ENCODE assay signal across 1 cellular context in the genomic region with DNA sequence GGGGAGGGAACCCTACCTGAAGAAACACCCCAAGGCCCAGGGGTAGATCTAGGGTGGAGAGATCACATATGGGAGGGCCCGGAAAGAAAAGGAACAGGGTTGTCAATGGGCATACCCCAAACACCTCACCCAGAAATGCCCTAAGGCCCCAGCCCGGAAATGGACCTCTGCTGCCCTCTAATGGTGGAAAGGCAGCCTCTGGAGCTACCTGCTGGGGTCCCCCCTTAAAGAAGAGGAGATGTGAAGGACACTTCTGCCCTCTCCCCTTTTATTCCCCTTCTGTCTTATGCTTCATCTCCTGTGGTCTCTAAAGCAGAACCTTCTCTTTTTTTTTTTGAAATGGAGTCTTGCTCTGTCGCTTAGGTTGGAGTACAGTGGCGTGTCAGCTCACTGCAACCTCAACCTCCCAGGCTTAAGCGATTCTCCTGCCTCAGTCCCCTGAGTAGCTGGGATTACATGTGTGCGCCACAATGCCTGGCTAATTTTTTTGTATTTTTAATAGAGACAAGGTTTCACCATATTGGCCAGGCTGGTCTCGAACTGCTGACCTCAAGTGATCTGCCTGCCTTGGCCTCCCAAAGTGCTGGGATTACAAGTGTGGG.
TF ChIP-seq lines count a peak whose summit lies in the region.

No MANE protein-coding gene starts in this region.

TF ChIP-seq in HepG2, 621 proteins besides CTCF, POLR2A, EP300 and RAD21 (continues in another document):
- TF ChIP-seq, protein P1, sequence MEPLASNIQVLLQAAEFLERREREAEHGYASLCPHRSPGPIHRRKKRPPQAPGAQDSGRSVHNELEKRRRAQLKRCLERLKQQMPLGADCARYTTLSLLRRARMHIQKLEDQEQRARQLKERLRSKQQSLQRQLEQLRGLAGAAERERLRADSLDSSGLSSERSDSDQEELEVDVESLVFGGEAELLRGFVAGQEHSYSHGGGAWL (CRISPR knock-in tag; IDR thresholded peaks at IDR 0.05) = 0 out of 2 replicates have a peak, but pooled peaks have one; percentile 51
- TF ChIP-seq ZKSCAN8 (CRISPR knock-in tag; IDR thresholded peaks at IDR 0.05; ENCODE audit: borderline replicate concordance) (0 out of 2 replicates have a peak, but pooled peaks have one; percentile 66), NCOA2 (CRISPR knock-in tag; IDR thresholded peaks at IDR 0.05) (0 out of 2 replicates have a peak, but pooled peaks have one; percentile 22), RBM22 (optimal IDR thresholded peaks at IDR 0.05; ENCODE audit: low read length) (no peak), GABPB1 (CRISPR knock-in tag; IDR thresholded peaks at IDR 0.05) (peak; percentile 55; the same call in 1 of the 2 replicates), ZSCAN9 (CRISPR knock-in tag; IDR thresholded peaks at IDR 0.05; ENCODE audit: borderline replicate concordance) (peak; percentile 70; the same call in 1 of the 2 replicates), SALL1 (CRISPR knock-in tag; IDR thresholded peaks at IDR 0.05) (peak; percentile 47), ZFY (CRISPR knock-in tag; IDR thresholded peaks at IDR 0.05) (peak; percentile 30; the same call in 1 of the 2 replicates), SP140L (CRISPR knock-in tag; IDR thresholded peaks at IDR 0.05; ENCODE audit: borderline replicate concordance) (peak; percentile 82; the same call in 1 of the 2 replicates), NONO (IDR thresholded peaks at IDR 0.05) (no peak), NONO (CRISPR knock-in tag; conservative IDR thresholded peaks at IDR 0.05) (no peak), HNRNPH1 (optimal IDR thresholded peaks at IDR 0.05; ENCODE audit: low read depth, low read length) (no peak), HOXA5 (CRISPR knock-in tag; IDR thresholded peaks at IDR 0.05) (0 out of 2 replicates have a peak, but pooled peaks have one; percentile 41), ELF1 (CRISPR knock-in tag; IDR thresholded peaks at IDR 0.05) (peak; percentile 42; the same call in 1 of the 2 replicates), KLF6 (CRISPR knock-in tag; IDR thresholded peaks at IDR 0.05) (0 out of 2 replicates have a peak, but pooled peaks have one; percentile 23), ZNF160 (CRISPR knock-in tag; IDR thresholded peaks at IDR 0.05) (0 out of 2 replicates have a peak, but pooled peaks have one; percentile 41), KAT8 (CRISPR knock-in tag; IDR thresholded peaks at IDR 0.05) (peak; percentile 24; the same call in 1 of the 2 replicates), SP4 (CRISPR knock-in tag; IDR thresholded peaks at IDR 0.05) (0 out of 2 replicates have a peak, but pooled peaks have one; percentile 40), ETV5 (CRISPR knock-in tag; IDR thresholded peaks at IDR 0.05; ENCODE audit: borderline replicate concordance) (peak; percentile 51; the same call in 1 of the 2 replicates), ERF (CRISPR knock-in tag; IDR thresholded peaks at IDR 0.05) (peak; percentile 62; the same call in 1 of the 2 replicates), MAZ (IDR thresholded peaks at IDR 0.05; ENCODE audit: borderline replicate concordance, low read depth, low read length) (no peak), MAZ (CRISPR knock-in tag; IDR thresholded peaks at IDR 0.05; ENCODE audit: low read depth) (0 out of 2 replicates have a peak, but pooled peaks have one; percentile 41), ZNF232 (CRISPR knock-in tag; IDR thresholded peaks at IDR 0.05; ENCODE audit: borderline replicate concordance) (0 out of 2 replicates have a peak, but pooled peaks have one; percentile 33), ZNF883 (CRISPR knock-in tag; IDR thresholded peaks at IDR 0.05; ENCODE audit: not compliant biosample characterization) (peak; percentile 39), SOX5 (CRISPR knock-in tag; IDR thresholded peaks at IDR 0.05; ENCODE audit: borderline replicate concordance) (0 out of 2 replicates have a peak, but pooled peaks have one; percentile 13), KDM2A (CRISPR knock-in tag; IDR thresholded peaks at IDR 0.05; ENCODE audit: borderline replicate concordance, low read depth) (peak; percentile 52; the same call in 1 of the 2 replicates), GTF2F1 (IDR thresholded peaks at IDR 0.05; ENCODE audit: low read length) (no peak)
- TF ChIP-seq, protein P2, sequence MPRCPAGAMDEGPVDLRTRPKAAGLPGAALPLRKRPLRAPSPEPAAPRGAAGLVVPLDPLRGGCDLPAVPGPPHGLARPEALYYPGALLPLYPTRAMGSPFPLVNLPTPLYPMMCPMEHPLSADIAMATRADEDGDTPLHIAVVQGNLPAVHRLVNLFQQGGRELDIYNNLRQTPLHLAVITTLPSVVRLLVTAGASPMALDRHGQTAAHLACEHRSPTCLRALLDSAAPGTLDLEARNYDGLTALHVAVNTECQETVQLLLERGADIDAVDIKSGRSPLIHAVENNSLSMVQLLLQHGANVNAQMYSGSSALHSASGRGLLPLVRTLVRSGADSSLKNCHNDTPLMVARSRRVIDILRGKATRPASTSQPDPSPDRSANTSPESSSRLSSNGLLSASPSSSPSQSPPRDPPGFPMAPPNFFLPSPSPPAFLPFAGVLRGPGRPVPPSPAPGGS (CRISPR knock-in tag; IDR thresholded peaks at IDR 0.05) = 0 out of 2 replicates have a peak, but pooled peaks have one; percentile 12
- TF ChIP-seq, protein P3, sequence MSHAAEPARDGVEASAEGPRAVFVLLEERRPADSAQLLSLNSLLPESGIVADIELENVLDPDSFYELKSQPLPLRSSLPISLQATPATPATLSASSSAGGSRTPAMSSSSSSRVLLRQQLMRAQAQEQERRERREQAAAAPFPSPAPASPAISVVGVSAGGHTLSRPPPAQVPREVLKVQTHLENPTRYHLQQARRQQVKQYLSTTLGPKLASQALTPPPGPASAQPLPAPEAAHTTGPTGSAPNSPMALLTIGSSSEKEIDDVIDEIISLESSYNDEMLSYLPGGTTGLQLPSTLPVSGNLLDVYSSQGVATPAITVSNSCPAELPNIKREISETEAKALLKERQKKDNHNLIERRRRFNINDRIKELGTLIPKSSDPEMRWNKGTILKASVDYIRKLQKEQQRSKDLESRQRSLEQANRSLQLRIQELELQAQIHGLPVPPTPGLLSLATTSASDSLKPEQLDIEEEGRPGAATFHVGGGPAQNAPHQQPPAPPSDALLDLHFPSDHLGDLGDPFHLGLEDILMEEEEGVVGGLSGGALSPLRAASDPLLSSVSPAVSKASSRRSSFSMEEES (CRISPR knock-in tag; IDR thresholded peaks at IDR 0.05) = 0 out of 2 replicates have a peak, but pooled peaks have one; percentile 11
- TF ChIP-seq, protein P4, sequence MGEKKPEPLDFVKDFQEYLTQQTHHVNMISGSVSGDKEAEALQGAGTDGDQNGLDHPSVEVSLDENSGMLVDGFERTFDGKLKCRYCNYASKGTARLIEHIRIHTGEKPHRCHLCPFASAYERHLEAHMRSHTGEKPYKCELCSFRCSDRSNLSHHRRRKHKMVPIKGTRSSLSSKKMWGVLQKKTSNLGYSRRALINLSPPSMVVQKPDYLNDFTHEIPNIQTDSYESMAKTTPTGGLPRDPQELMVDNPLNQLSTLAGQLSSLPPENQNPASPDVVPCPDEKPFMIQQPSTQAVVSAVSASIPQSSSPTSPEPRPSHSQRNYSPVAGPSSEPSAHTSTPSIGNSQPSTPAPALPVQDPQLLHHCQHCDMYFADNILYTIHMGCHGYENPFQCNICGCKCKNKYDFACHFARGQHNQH (CRISPR knock-in tag; IDR thresholded peaks at IDR 0.05) = peak; percentile 55; the same call in 1 of the 2 replicates
- TF ChIP-seq, protein P5, sequence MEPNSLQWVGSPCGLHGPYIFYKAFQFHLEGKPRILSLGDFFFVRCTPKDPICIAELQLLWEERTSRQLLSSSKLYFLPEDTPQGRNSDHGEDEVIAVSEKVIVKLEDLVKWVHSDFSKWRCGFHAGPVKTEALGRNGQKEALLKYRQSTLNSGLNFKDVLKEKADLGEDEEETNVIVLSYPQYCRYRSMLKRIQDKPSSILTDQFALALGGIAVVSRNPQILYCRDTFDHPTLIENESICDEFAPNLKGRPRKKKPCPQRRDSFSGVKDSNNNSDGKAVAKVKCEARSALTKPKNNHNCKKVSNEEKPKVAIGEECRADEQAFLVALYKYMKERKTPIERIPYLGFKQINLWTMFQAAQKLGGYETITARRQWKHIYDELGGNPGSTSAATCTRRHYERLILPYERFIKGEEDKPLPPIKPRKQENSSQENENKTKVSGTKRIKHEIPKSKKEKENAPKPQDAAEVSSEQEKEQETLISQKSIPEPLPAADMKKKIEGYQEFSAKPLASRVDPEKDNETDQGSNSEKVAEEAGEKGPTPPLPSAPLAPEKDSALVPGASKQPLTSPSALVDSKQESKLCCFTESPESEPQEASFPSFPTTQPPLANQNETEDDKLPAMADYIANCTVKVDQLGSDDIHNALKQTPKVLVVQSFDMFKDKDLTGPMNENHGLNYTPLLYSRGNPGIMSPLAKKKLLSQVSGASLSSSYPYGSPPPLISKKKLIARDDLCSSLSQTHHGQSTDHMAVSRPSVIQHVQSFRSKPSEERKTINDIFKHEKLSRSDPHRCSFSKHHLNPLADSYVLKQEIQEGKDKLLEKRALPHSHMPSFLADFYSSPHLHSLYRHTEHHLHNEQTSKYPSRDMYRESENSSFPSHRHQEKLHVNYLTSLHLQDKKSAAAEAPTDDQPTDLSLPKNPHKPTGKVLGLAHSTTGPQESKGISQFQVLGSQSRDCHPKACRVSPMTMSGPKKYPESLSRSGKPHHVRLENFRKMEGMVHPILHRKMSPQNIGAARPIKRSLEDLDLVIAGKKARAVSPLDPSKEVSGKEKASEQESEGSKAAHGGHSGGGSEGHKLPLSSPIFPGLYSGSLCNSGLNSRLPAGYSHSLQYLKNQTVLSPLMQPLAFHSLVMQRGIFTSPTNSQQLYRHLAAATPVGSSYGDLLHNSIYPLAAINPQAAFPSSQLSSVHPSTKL (CRISPR knock-in tag; IDR thresholded peaks at IDR 0.05) = 0 out of 2 replicates have a peak, but pooled peaks have one; percentile 8
- TF ChIP-seq, protein P6, sequence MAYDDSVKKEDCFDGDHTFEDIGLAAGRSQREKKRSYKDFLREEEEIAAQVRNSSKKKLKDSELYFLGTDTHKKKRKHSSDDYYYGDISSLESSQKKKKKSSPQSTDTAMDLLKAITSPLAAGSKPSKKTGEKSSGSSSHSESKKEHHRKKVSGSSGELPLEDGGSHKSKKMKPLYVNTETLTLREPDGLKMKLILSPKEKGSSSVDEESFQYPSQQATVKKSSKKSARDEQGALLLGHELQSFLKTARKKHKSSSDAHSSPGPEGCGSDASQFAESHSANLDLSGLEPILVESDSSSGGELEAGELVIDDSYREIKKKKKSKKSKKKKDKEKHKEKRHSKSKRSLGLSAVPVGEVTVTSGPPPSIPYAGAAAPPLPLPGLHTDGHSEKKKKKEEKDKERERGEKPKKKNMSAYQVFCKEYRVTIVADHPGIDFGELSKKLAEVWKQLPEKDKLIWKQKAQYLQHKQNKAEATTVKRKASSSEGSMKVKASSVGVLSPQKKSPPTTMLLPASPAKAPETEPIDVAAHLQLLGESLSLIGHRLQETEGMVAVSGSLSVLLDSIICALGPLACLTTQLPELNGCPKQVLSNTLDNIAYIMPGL (CRISPR knock-in tag; IDR thresholded peaks at IDR 0.05; ENCODE audit: borderline replicate concordance in 1 of 2, low read depth in 1 of 2) = peak; percentile 55 to 68; a peak in 1 of 4 replicates
- TF ChIP-seq, protein P7, sequence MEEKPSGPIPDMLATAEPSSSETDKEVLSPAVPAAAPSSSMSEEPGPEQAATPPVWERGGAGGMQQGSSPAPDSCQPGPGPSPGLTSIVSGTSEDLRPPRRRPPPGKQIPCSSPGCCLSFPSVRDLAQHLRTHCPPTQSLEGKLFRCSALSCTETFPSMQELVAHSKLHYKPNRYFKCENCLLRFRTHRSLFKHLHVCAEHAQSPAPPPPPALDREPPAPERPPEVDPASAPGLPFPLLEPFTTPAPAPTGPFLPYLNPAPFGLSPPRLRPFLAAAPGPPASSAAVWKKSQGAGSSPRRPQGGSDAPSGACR (CRISPR knock-in tag; IDR thresholded peaks at IDR 0.05) = no peak
- TF ChIP-seq, protein P8, sequence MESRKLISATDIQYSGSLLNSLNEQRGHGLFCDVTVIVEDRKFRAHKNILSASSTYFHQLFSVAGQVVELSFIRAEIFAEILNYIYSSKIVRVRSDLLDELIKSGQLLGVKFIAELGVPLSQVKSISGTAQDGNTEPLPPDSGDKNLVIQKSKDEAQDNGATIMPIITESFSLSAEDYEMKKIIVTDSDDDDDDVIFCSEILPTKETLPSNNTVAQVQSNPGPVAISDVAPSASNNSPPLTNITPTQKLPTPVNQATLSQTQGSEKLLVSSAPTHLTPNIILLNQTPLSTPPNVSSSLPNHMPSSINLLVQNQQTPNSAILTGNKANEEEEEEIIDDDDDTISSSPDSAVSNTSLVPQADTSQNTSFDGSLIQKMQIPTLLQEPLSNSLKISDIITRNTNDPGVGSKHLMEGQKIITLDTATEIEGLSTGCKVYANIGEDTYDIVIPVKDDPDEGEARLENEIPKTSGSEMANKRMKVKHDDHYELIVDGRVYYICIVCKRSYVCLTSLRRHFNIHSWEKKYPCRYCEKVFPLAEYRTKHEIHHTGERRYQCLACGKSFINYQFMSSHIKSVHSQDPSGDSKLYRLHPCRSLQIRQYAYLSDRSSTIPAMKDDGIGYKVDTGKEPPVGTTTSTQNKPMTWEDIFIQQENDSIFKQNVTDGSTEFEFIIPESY (CRISPR knock-in tag; IDR thresholded peaks at IDR 0.05) = peak; percentile 62
- TF ChIP-seq, protein P9, sequence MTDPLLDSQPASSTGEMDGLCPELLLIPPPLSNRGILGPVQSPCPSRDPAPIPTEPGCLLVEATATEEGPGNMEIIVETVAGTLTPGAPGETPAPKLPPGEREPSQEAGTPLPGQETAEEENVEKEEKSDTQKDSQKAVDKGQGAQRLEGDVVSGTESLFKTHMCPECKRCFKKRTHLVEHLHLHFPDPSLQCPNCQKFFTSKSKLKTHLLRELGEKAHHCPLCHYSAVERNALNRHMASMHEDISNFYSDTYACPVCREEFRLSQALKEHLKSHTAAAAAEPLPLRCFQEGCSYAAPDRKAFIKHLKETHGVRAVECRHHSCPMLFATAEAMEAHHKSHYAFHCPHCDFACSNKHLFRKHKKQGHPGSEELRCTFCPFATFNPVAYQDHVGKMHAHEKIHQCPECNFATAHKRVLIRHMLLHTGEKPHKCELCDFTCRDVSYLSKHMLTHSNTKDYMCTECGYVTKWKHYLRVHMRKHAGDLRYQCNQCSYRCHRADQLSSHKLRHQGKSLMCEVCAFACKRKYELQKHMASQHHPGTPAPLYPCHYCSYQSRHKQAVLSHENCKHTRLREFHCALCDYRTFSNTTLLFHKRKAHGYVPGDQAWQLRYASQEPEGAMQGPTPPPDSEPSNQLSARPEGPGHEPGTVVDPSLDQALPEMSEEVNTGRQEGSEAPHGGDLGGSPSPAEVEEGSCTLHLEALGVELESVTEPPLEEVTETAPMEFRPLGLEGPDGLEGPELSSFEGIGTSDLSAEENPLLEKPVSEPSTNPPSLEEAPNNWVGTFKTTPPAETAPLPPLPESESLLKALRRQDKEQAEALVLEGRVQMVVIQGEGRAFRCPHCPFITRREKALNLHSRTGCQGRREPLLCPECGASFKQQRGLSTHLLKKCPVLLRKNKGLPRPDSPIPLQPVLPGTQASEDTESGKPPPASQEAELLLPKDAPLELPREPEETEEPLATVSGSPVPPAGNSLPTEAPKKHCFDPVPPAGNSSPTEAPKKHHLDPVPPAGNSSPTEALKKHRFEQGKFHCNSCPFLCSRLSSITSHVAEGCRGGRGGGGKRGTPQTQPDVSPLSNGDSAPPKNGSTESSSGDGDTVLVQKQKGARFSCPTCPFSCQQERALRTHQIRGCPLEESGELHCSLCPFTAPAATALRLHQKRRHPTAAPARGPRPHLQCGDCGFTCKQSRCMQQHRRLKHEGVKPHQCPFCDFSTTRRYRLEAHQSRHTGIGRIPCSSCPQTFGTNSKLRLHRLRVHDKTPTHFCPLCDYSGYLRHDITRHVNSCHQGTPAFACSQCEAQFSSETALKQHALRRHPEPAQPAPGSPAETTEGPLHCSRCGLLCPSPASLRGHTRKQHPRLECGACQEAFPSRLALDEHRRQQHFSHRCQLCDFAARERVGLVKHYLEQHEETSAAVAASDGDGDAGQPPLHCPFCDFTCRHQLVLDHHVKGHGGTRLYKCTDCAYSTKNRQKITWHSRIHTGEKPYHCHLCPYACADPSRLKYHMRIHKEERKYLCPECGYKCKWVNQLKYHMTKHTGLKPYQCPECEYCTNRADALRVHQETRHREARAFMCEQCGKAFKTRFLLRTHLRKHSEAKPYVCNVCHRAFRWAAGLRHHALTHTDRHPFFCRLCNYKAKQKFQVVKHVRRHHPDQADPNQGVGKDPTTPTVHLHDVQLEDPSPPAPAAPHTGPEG (CRISPR knock-in tag; IDR thresholded peaks at IDR 0.05) = 0 out of 2 replicates have a peak, but pooled peaks have one; percentile 20
